ENCODE assay signal across 19 cellular contexts in the genomic region with DNA sequence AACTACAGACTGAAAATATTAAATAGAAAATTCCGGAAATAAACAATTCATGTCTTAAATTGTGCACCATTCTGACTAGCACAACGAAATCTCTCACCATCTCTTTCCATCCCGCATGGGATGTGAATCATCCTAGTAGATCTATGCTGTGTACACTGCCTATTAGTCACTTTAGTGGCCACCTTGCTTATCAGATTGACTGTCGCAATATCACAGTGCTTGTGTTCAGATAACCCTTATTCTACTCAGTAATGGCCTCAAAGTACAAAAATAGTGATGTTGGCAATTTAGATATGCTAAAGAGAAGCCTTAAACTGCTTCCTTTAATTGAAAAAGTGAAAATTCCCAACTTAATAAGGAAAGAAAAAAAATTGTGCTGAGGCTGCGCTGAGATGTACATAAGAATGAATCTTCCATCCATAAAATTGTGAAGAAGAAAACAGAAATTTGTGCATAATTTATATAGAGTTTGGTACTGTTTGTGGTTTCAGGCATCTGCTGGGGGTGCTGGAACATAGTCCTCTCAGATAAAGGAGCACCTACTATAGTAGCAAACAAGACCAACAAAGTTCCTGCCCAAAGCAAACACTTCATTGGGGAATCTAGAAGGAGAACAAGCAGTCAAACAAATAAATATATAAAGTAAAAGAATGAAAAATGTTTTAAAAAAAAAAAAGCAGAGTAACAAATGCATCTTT. TPM values are rescaled to one million over a fixed set of nuclear protein-coding genes. Genes with fewer than 3 reads are reported as not detected.
DNase-seq lines count a peak whose midpoint lies in the region; ATAC-seq, FAIRE-seq and TF ChIP-seq lines count a peak whose summit lies in the region.
"Had no signal": no experiment of that assay in that cellular context is flagged by ENCODE, and none has a peak within 500 bp of the region (broad histone marks: within the 10 kb centered on the region; RNA-seq: fewer than 3 reads in every experiment).

No MANE protein-coding gene starts in this region.

- H3K4me1 ChIP-seq in adipocyte (ENCODE audit: control insufficient read depth, insufficient read depth, low read length), result peaks cover 18% of the 10 kb centered on the region
- H3K4me1 ChIP-seq in HepG2 (ENCODE audit: insufficient read depth, low read length), result peaks cover 41% of the 10 kb centered on the region
- H3K4me1 ChIP-seq in vagina, result no peaks in the 10 kb centered on the region
- H3K4me1 ChIP-seq: testis had no signal

- no peaks in the 10 kb centered on the region for H3K9me3 ChIP-seq in adipocyte (ENCODE audit: control insufficient read depth, low read length)
- no peaks in the 10 kb centered on the region for H3K9me3 ChIP-seq in HepG2 (ENCODE audit: low read length)
- no peaks in the 10 kb centered on the region for H3K9me3 ChIP-seq in vagina
- H3K9me3 ChIP-seq: testis had no signal

- H3K79me2 ChIP-seq in HepG2 (ENCODE audit: insufficient read depth, low read length), result peaks cover 10% of the 10 kb centered on the region

- no peak overlapping the region for H2AFZ ChIP-seq in HepG2 (ENCODE audit: low read length)

- TF ChIP-seq CTCF in HepG2 (CRISPR knock-in tag; IDR thresholded peaks at IDR 0.05) (no peak), vagina (IDR thresholded peaks at IDR 0.05) (no peak)

- BruUV-seq in HepG2 (replicated peaks; lab: Mats Ljungman, UMichigan), result no TSS peak

- peak; percentile 89 for DNase-seq in ELR (ENCODE audit: low read depth)
- peak; percentile 7 for DNase-seq in LoVo (ENCODE audit: low spot score)
- DNase-seq in adipocyte (ENCODE audit: low read depth), result peak; percentile 4
- DNase-seq in HepG2 (ENCODE audit: low spot score), result peak; percentile 87
- no peak for DNase-seq in NOMO-1 treated with DMSO at 0.1 percent for 48 hours (lab: John Stamatoyannopoulos, UW; ENCODE audit: unreplicated experiment)
- no peak for DNase-seq in vagina (ENCODE audit: extremely low spot score in 2 of 2)
- DNase-seq: activated CD4-positive, alpha-beta T cell treated with anti-CD3 and anti-CD28 coated beads, Interleukin-2, amount 50 U/mL, for 4 hours; amygdala; KG1; midbrain; NCI-H345; testis had no signal

- no peak for TF ChIP-seq RAD21 in HepG2 (CRISPR knock-in tag; IDR thresholded peaks at IDR 0.05)

- H3K4me3 ChIP-seq in adipocyte (ENCODE audit: low read length), result no peak overlapping the region
- no peak overlapping the region for H3K4me3 ChIP-seq in HepG2 (replicated peaks in 1 of 3; ENCODE audit: insufficient read depth in 1 of 3, low read depth in 2 of 3, low read length in 3 of 3)
- H3K4me3 ChIP-seq in vagina, result no peak overlapping the region
- H3K4me3 ChIP-seq: SK-N-MC, testis had no signal

- no peaks in the 10 kb centered on the region for H4K20me1 ChIP-seq in HepG2 (ENCODE audit: insufficient read depth, low read length)

- intact Hi-C loops in HepG2 (cut with micrococcal nuclease; ENCODE audit: unreplicated experiment), result no loop called here
- intact Hi-C loops in vagina (cut with DNase I), result no loop called here

- TF ChIP-seq EP300 in HepG2 (IDR thresholded peaks at IDR 0.05; ENCODE audit: low read depth in 2 of 2, low read length in 2 of 2) (peak in 1 of 2 experiments; percentile 64; a peak in 1 of 4 replicates), HepG2 (CRISPR knock-in tag; IDR thresholded peaks at IDR 0.05; ENCODE audit: borderline replicate concordance) (peak; percentile 34; the same call in 1 of the 2 replicates)

- peak; percentile 89 for ATAC-seq in HepG2
- no peak for ATAC-seq in GM19397 (IDR thresholded peaks at IDR 0.05; ENCODE audit: unreplicated experiment)
- no peak for ATAC-seq in HG02678 (IDR thresholded peaks at IDR 0.05; ENCODE audit: unreplicated experiment)
- ATAC-seq: HCT116 had no signal

- CTCF ChIA-PET in HepG2 (lab: Yijun Ruan, JAX; ENCODE audit: low intra/inter-chr PET ratio, low total read pairs), result no interaction called here

- POLR2A ChIA-PET in HepG2 (lab: Yijun Ruan, JAX), result interaction anchor here (1.0 to 1.3 kb wide), 3 partner anchors 17 to 395 kb away, joined by 3 to 16 read pairs (median 4); a partner anchor contains a TSS

- in situ Hi-C loops in HepG2 (cut with HindIII; ENCODE audit: extremely low pct_ligation_motif_present, low pct_unique_long_range_greater_than_20kb), result no loop called here

- 54% methylated on average over 5 of the region's 5 CpGs for WGBS in HepG2 (ENCODE audit: low lambda C conversion rate)

- FAIRE-seq in HepG2 (lab: Jason Lieb, UNC), result peak; percentile 64
- FAIRE-seq: D721Med, endometrium had no signal

- H3K27ac ChIP-seq in HepG2 (ENCODE audit: extremely low read length, insufficient read depth, low read length), result peak overlapping the region; percentile 25
- no peak overlapping the region for H3K27ac ChIP-seq in vagina
- H3K27ac ChIP-seq: SK-N-MC, testis had no signal

- H3K9ac ChIP-seq in adipocyte (ENCODE audit: low read length) (no peak overlapping the region), HepG2 (ENCODE audit: insufficient read depth, low read depth, low read length) (no peak overlapping the region)

- no peak for TF ChIP-seq POLR2A in HepG2 (IDR thresholded peaks at IDR 0.05; ENCODE audit: insufficient read depth in 1 of 2, low read depth in 2 of 2, low read length in 2 of 2)
- no peak for TF ChIP-seq POLR2A in vagina (IDR thresholded peaks at IDR 0.05)

- no peaks in the 10 kb centered on the region for H3K27me3 ChIP-seq in adipocyte (replicated peaks; ENCODE audit: control insufficient read depth, insufficient read depth, low read length)
- no peaks in the 10 kb centered on the region for H3K27me3 ChIP-seq in HepG2 (ENCODE audit: control insufficient read depth in 1 of 2, insufficient read depth in 2 of 2, low read length in 2 of 2)
- H3K27me3 ChIP-seq in vagina, result no peaks in the 10 kb centered on the region
- H3K27me3 ChIP-seq: testis had no signal

- H3K4me2 ChIP-seq in HepG2 (ENCODE audit: low read depth, low read length), result 0 out of 2 replicates have a peak overlapping the region, but pooled peaks have one; percentile 20

- H3K36me3 ChIP-seq in adipocyte (ENCODE audit: control insufficient read depth, insufficient read depth, low read length, severe bottlenecking) (peaks cover 97% of the 10 kb centered on the region), HepG2 (replicated peaks in 1 of 2; ENCODE audit: control insufficient read depth in 1 of 2, insufficient read depth in 2 of 2, low read length in 2 of 2) (peaks cover 23 to 78% of the 10 kb centered on the region in 2 experiments), vagina (peaks cover 4 to 78% of the 10 kb centered on the region in 2 donors)

RNA-seq across cellular contexts. Expression of a gene that starts 12.0 kb away (rescaled TPM):
- total RNA-seq in HepG2 (2016; rRNA removed; fragmentation: Illumina TruSeq; extraction: Trizol) (191 and 287 TPM in 2 replicates), vagina (40.5 TPM)
- total RNA-seq in HepG2 (2016; cell fraction: cytosol; rRNA removed; fragmentation: Illumina TruSeq; extraction: Trizol; ENCODE audit: low read depth), result 27.0 and 34.5 TPM in 2 replicates
- total RNA-seq in HepG2 (2016; cell fraction: insoluble cytoplasmic fraction; rRNA removed; fragmentation: Illumina TruSeq; extraction: Trizol), result 192 and 276 TPM in 2 replicates
- 40.7 and 50.7 TPM in 2 replicates for total RNA-seq in HepG2 (2016; cell fraction: membrane; rRNA removed; fragmentation: Illumina TruSeq; extraction: Trizol)
- 131 and 150 TPM in 2 replicates for total RNA-seq in HepG2 (2016; cell fraction: nucleus; rRNA removed; fragmentation: Illumina TruSeq; extraction: Trizol)
- polyA plus RNA-seq in HepG2 (2011; rRNA removed), result 109 and 136 TPM in 2 replicates
- polyA plus RNA-seq in HepG2 (2011; cell fraction: cytosol; rRNA removed), result 70.3 and 97.3 TPM in 2 replicates
- 59.1 and 61.7 TPM in 2 replicates for polyA plus RNA-seq in HepG2 (2011; cell fraction: nucleus; rRNA removed)
- polyA plus RNA-seq in HepG2 (2012), result 63.5 and 69.5 TPM in 2 replicates
- 10.9 and 15.6 TPM in 2 replicates for polyA plus RNA-seq in HepG2 (2016; cell fraction: cytosol; fragmentation: Illumina TruSeq; extraction: Trizol; ENCODE audit: low read depth)
- polyA plus RNA-seq in HepG2 (2016; cell fraction: insoluble cytoplasmic fraction; fragmentation: Illumina TruSeq; extraction: Trizol; ENCODE audit: low read depth), result 202 TPM in 2 replicates
- polyA plus RNA-seq in HepG2 (2016; cell fraction: membrane; fragmentation: Illumina TruSeq; extraction: Trizol; ENCODE audit: low read depth), result 21.2 and 25.3 TPM in 2 replicates
- polyA plus RNA-seq in HepG2 (2016; cell fraction: nucleus; fragmentation: Illumina TruSeq; extraction: Trizol; ENCODE audit: insufficient read depth, low read depth), result 130 and 134 TPM in 2 replicates
- polyA minus RNA-seq in HepG2 (2011; rRNA and poly(A)+ RNA removed; ENCODE audit: low replicate concordance), result 421 and 438 TPM in 2 replicates
- polyA minus RNA-seq in HepG2 (2011; cell fraction: cytosol; rRNA and poly(A)+ RNA removed), result 58.8 and 72.8 TPM in 2 replicates
- 145 and 196 TPM in 2 replicates for polyA minus RNA-seq in HepG2 (2011; cell fraction: nucleus; rRNA and poly(A)+ RNA removed)

RNA-seq across cellular contexts. Expression of a gene that starts 31.4 kb away (rescaled TPM):
- 147 and 152 TPM in 2 replicates for total RNA-seq in HepG2 (2016; rRNA removed; fragmentation: Illumina TruSeq; extraction: Trizol)
- 25.4 and 28.7 TPM in 2 replicates for total RNA-seq in HepG2 (2016; cell fraction: cytosol; rRNA removed; fragmentation: Illumina TruSeq; extraction: Trizol; ENCODE audit: low read depth)
- 131 and 146 TPM in 2 replicates for total RNA-seq in HepG2 (2016; cell fraction: insoluble cytoplasmic fraction; rRNA removed; fragmentation: Illumina TruSeq; extraction: Trizol)
- 109 and 116 TPM in 2 replicates for total RNA-seq in HepG2 (2016; cell fraction: membrane; rRNA removed; fragmentation: Illumina TruSeq; extraction: Trizol)
- total RNA-seq in HepG2 (2016; cell fraction: nucleus; rRNA removed; fragmentation: Illumina TruSeq; extraction: Trizol), result 72.4 and 86.5 TPM in 2 replicates
- polyA plus RNA-seq in HepG2 (2011; rRNA removed), result 203 and 242 TPM in 2 replicates
- polyA plus RNA-seq in HepG2 (2011; cell fraction: cytosol; rRNA removed), result 134 and 156 TPM in 2 replicates
- 216 and 271 TPM in 2 replicates for polyA plus RNA-seq in HepG2 (2011; cell fraction: nucleus; rRNA removed)
- polyA plus RNA-seq in HepG2 (2012), result 95.0 and 118 TPM in 2 replicates
- 32.1 and 34.1 TPM in 2 replicates for polyA plus RNA-seq in HepG2 (2016; cell fraction: cytosol; fragmentation: Illumina TruSeq; extraction: Trizol; ENCODE audit: low read depth)
- polyA plus RNA-seq in HepG2 (2016; cell fraction: insoluble cytoplasmic fraction; fragmentation: Illumina TruSeq; extraction: Trizol; ENCODE audit: low read depth), result 143 and 164 TPM in 2 replicates
- 89.2 and 92.3 TPM in 2 replicates for polyA plus RNA-seq in HepG2 (2016; cell fraction: membrane; fragmentation: Illumina TruSeq; extraction: Trizol; ENCODE audit: low read depth)
- polyA plus RNA-seq in HepG2 (2016; cell fraction: nucleus; fragmentation: Illumina TruSeq; extraction: Trizol; ENCODE audit: insufficient read depth, low read depth), result 155 and 158 TPM in 2 replicates
- 0.05 and 126 TPM in 2 replicates for polyA minus RNA-seq in HepG2 (2011; rRNA and poly(A)+ RNA removed; ENCODE audit: low replicate concordance)
- polyA minus RNA-seq in HepG2 (2011; cell fraction: cytosol; rRNA and poly(A)+ RNA removed), result 48.1 and 75.6 TPM in 2 replicates
- polyA minus RNA-seq in HepG2 (2011; cell fraction: nucleus; rRNA and poly(A)+ RNA removed), result 48.4 and 62.5 TPM in 2 replicates
- total RNA-seq in vagina, result 0.25 TPM

RNA-seq across cellular contexts. Expression of a gene that starts 56.2 kb away (rescaled TPM):
- not detected in 2 replicates for total RNA-seq in HepG2 (2016; rRNA removed; fragmentation: Illumina TruSeq; extraction: Trizol)
- not detected in 2 replicates for total RNA-seq in HepG2 (2016; cell fraction: cytosol; rRNA removed; fragmentation: Illumina TruSeq; extraction: Trizol; ENCODE audit: low read depth)
- total RNA-seq in HepG2 (2016; cell fraction: insoluble cytoplasmic fraction; rRNA removed; fragmentation: Illumina TruSeq; extraction: Trizol), result not detected in 2 replicates
- not detected in 2 replicates for total RNA-seq in HepG2 (2016; cell fraction: membrane; rRNA removed; fragmentation: Illumina TruSeq; extraction: Trizol)
- not detected in 2 replicates for total RNA-seq in HepG2 (2016; cell fraction: nucleus; rRNA removed; fragmentation: Illumina TruSeq; extraction: Trizol)
- polyA plus RNA-seq in HepG2 (2011; rRNA removed), result 0.03 and 0.08 TPM in 2 replicates
- polyA plus RNA-seq in HepG2 (2011; cell fraction: cytosol; rRNA removed), result not detected in 2 replicates
- polyA plus RNA-seq in HepG2 (2011; cell fraction: nucleus; rRNA removed), result not detected in 2 replicates
- polyA plus RNA-seq in HepG2 (2012), result not detected in 2 replicates
- polyA plus RNA-seq in HepG2 (2016; cell fraction: cytosol; fragmentation: Illumina TruSeq; extraction: Trizol; ENCODE audit: low read depth), result not detected in 2 replicates
- polyA plus RNA-seq in HepG2 (2016; cell fraction: insoluble cytoplasmic fraction; fragmentation: Illumina TruSeq; extraction: Trizol; ENCODE audit: low read depth), result not detected in 2 replicates
- polyA plus RNA-seq in HepG2 (2016; cell fraction: membrane; fragmentation: Illumina TruSeq; extraction: Trizol; ENCODE audit: low read depth), result not detected in 2 replicates
- polyA plus RNA-seq in HepG2 (2016; cell fraction: nucleus; fragmentation: Illumina TruSeq; extraction: Trizol; ENCODE audit: insufficient read depth, low read depth), result not detected in 2 replicates
- not detected in 2 replicates for polyA minus RNA-seq in HepG2 (2011; rRNA and poly(A)+ RNA removed; ENCODE audit: low replicate concordance)
- polyA minus RNA-seq in HepG2 (2011; cell fraction: cytosol; rRNA and poly(A)+ RNA removed), result not detected in 2 replicates
- not detected in 2 replicates for polyA minus RNA-seq in HepG2 (2011; cell fraction: nucleus; rRNA and poly(A)+ RNA removed)
- 0.49 TPM for total RNA-seq in vagina
- total RNA-seq: progenitor cell of endocrine pancreas had no signal

Comparison
In these comparisons a context has a peak if more than half of its experiments do, and no peak if none do; other contexts are left out.
1. DNase-seq: peak in ELR (single experiment), LoVo (single experiment), adipocyte (single experiment) and HepG2 (single experiment); none in NOMO-1 treated with DMSO at 0.1 percent for 48 hours (single experiment) and vagina (0 of 2).
2. RNA of a gene that starts 31.4 kb away (total RNA-seq): 25.4 to 152 TPM in HepG2; 0.25 TPM in vagina (single experiment); every median in the first group is over 10 times any median in the second.